ENCODE assay signal across 10 cellular contexts in the genomic region with DNA sequence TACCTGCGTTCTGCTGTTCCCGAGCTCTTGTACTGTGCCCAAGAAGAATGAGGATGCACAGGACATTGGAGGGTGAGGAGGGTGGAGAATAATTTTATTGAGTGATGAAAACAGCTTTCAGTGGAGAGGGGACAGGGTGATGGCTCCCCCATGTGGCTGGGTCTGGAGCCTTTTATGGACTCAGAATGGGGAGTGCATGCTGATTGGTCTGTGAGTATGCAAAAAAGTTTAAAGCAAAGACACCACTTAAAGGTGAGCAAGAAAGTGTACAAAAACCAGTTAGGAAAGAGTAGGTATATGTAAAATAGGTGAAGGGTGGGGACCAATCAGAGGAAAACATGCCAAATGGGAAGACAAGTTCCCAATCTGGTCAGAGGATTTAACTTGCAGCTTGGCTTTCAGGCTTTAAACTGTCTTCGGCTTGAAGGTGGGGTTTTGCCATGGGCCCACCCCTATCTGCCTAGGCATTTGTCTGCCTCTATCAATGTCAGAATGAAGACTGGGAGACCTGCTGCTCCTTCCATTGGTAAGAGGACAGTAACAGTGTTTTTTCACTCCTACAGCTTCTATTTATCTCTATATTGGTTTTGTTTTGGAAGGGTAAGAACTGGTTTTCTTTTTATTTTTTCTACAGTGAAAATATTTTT.
DNase-seq lines count a peak whose midpoint lies in the region; ATAC-seq and TF ChIP-seq lines count a peak whose summit lies in the region.
"Had no signal": no experiment of that assay in that cellular context is flagged by ENCODE, and none has a peak within 500 bp of the region (broad histone marks: within the 10 kb centered on the region; RNA-seq: fewer than 3 reads in every experiment).

No MANE protein-coding gene starts in this region.

- H3K4me3 Mint-ChIP-seq in neural progenitor cell = no peak overlapping the region
- H3K4me3 Mint-ChIP-seq in glutamatergic neuron (ENCODE audit: unreplicated experiment) = no peak overlapping the region

- H3K4me1 Mint-ChIP-seq in neural progenitor cell = no peaks in the 10 kb centered on the region
- peaks cover 1% of the 10 kb centered on the region for H3K4me1 Mint-ChIP-seq in glutamatergic neuron (ENCODE audit: low read depth, unreplicated experiment)

- H4K20me1 ChIP-seq in DND-41 (ENCODE audit: insufficient read depth, low read length) = no peaks in the 10 kb centered on the region
- no peaks in the 10 kb centered on the region for H4K20me1 ChIP-seq in neural progenitor cell (ENCODE audit: low read depth)

- H3K36me3 ChIP-seq in DND-41 (ENCODE audit: insufficient read depth, low read length) (no peaks in the 10 kb centered on the region), neural progenitor cell (no peaks in the 10 kb centered on the region)

- H3K27me3 ChIP-seq in DND-41 (ENCODE audit: insufficient read depth, low read length, poor library complexity) (peaks cover 2% of the 10 kb centered on the region), neural progenitor cell (no peaks in the 10 kb centered on the region)

- H3K9me3 ChIP-seq in DND-41 (ENCODE audit: insufficient read depth, low read length, severe bottlenecking) (no peaks in the 10 kb centered on the region), neural progenitor cell (ENCODE audit: low read depth) (no peaks in the 10 kb centered on the region)

- H3K4me3 ChIP-seq in DND-41 (ENCODE audit: low read depth in 1 of 2, low read length in 2 of 2) (no peak overlapping the region), cardiac fibroblast (replicated peaks in 1 of 2; ENCODE audit: low read depth in 2 of 2, low read length in 2 of 2) (no peak overlapping the region), neural progenitor cell (no peak overlapping the region)

- H3K4me2 ChIP-seq in DND-41 (ENCODE audit: insufficient read depth, low read length) = no peak overlapping the region
- no peak overlapping the region for H3K4me2 ChIP-seq in neural progenitor cell

- H3F3A ChIP-seq in neural progenitor cell (ENCODE audit: low read depth) = no peaks in the 10 kb centered on the region

- H3K36me3 Mint-ChIP-seq in neural progenitor cell (no peaks in the 10 kb centered on the region), glutamatergic neuron (ENCODE audit: unreplicated experiment) (peaks cover 6% of the 10 kb centered on the region)

- H3K4me1 ChIP-seq in DND-41 (ENCODE audit: insufficient read depth, low read length) (no peaks in the 10 kb centered on the region), neural progenitor cell (peaks cover 7% of the 10 kb centered on the region)

- H3K79me2 ChIP-seq in DND-41 (ENCODE audit: insufficient read depth, low read length) = no peaks in the 10 kb centered on the region
- H3K79me2 ChIP-seq in neural progenitor cell (ENCODE audit: low read depth) = no peaks in the 10 kb centered on the region

- H3K27ac Mint-ChIP-seq in neural progenitor cell (no peak overlapping the region), glutamatergic neuron (ENCODE audit: unreplicated experiment) (no peak overlapping the region)

- ATAC-seq in DND-41 (ENCODE audit: insufficient read depth, low read depth) (no peak), GM18517 (IDR thresholded peaks at IDR 0.05; ENCODE audit: unreplicated experiment) (no peak), GM18870 (IDR thresholded peaks at IDR 0.05; ENCODE audit: unreplicated experiment) (no peak)

- peak; percentile 40 for TF ChIP-seq CTCF in DND-41 (IDR thresholded peaks at IDR 0.05; ENCODE audit: borderline replicate concordance, extremely low read depth, low read length, poor library complexity, severe bottlenecking)
- TF ChIP-seq CTCF in cardiac fibroblast (IDR thresholded peaks at IDR 0.05; ENCODE audit: low read depth, low read length) = peak; percentile 42
- peak; percentile 39 for TF ChIP-seq CTCF in neural progenitor cell (IDR thresholded peaks at IDR 0.05)
- no peak for TF ChIP-seq CTCF in glutamatergic neuron (IDR thresholded peaks at IDR 0.05; ENCODE audit: partially characterized antibody, unreplicated experiment)

- no peak overlapping the region for H3K27ac ChIP-seq in DND-41 (ENCODE audit: low read length)
- no peak overlapping the region for H3K27ac ChIP-seq in neural progenitor cell

- no peak overlapping the region for H3K9ac ChIP-seq in DND-41 (ENCODE audit: low read depth, low read length)
- H3K9ac ChIP-seq in neural progenitor cell = no peak overlapping the region

- H3K27me3 Mint-ChIP-seq in neural progenitor cell (ENCODE audit: insufficient read depth, low read depth) = peaks cover 7% of the 10 kb centered on the region
- H3K27me3 Mint-ChIP-seq in glutamatergic neuron (ENCODE audit: unreplicated experiment) = no peaks in the 10 kb centered on the region

- DNase-seq in DND-41 = no peak
- DNase-seq in HT1080 (ENCODE audit: low read depth) = peak; percentile 48
- DNase-seq in cardiac fibroblast (ENCODE audit: low read depth in 2 of 2) = peak; percentile 22 to 61
- no peak for DNase-seq in neural progenitor cell (ENCODE audit: low spot score)
- no peak for DNase-seq in glutamatergic neuron
- DNase-seq in NCI-H2029 treated with DMSO at 0.1 percent for 48 hours (lab: John Stamatoyannopoulos, UW) = no peak
- DNase-seq: aorta, NCI-H2081 had no signal

- H2AFZ ChIP-seq in DND-41 (ENCODE audit: low read depth, low read length) (no peak overlapping the region), neural progenitor cell (replicated peaks) (no peak overlapping the region)

- H3K9me3 Mint-ChIP-seq in neural progenitor cell = peaks cover 2% of the 10 kb centered on the region
- peaks cover 1% of the 10 kb centered on the region for H3K9me3 Mint-ChIP-seq in glutamatergic neuron (ENCODE audit: unreplicated experiment)

Comparison
In these comparisons a context has a peak if more than half of its experiments do, and no peak if none do; other contexts are left out.
1. DNase-seq: peak in HT1080 (single experiment) and cardiac fibroblast (2 of 2); none in DND-41 (single experiment), neural progenitor cell (single experiment), glutamatergic neuron (single experiment) and NCI-H2029 treated with DMSO at 0.1 percent for 48 hours (single experiment).